Comparison of ENCODE assay signal across 1 cellular context in the genomic region with DNA sequence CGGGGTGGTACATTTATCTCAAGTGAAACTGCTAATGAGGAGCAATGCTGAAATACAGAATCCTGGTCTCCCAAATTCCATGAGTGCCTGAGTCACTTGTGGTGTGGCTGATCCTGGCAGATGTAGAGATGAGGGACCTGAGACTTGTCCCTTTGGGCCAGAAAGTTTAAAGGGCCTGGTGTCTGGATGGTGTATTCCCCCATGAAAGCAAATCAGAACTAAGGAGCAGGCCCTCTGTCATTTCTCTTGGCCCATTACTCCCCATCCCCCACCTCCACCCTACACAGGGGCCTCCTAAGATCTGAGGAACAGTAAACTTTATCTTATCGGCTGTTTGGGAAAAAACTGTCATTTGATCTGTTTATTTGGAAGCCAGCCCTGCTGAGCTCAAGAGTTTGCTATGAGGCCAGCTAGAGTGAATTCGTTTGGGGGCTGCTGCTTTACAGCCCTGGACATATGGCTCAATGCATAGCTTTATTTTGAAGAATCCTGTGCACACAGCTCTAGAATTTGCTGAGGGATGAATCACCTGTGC.
A peak's percentile ranks its signal among the peaks of the same experiment; 100 is the strongest.
TF ChIP-seq lines count a peak whose summit lies in the region.

No MANE protein-coding gene starts in this region.

TF ChIP-seq in HEK293, 187 proteins besides CTCF, POLR2A, EP300 and RAD21 (continued from another document and continues in another):
- TF ChIP-seq ZFP41 (tag by site-specific recombination; IDR thresholded peaks at IDR 0.05; ENCODE audit: borderline replicate concordance) (no peak), ZNF416 (tag by site-specific recombination; IDR thresholded peaks at IDR 0.05) (no peak), HOXD13 (CRISPR knock-in tag; IDR thresholded peaks at IDR 0.05; ENCODE audit: borderline replicate concordance) (peak; percentile 16; the same call in 1 of the 2 replicates), ZNF776 (tag by site-specific recombination; IDR thresholded peaks at IDR 0.05; ENCODE audit: borderline replicate concordance) (no peak), ZNF660 (tag by site-specific recombination; IDR thresholded peaks at IDR 0.05) (no peak; the same call in 1 of the 2 replicates), ZBTB17 (tag by site-specific recombination; IDR thresholded peaks at IDR 0.05) (peak; percentile 53), SALL2 (tag by site-specific recombination; IDR thresholded peaks at IDR 0.05; ENCODE audit: borderline replicate concordance) (no peak), ZFP37 (tag by site-specific recombination; IDR thresholded peaks at IDR 0.05) (no peak), BCL11B (tag by site-specific recombination; IDR thresholded peaks at IDR 0.05; ENCODE audit: low read depth) (no peak), ZNF341 (tag by site-specific recombination; IDR thresholded peaks at IDR 0.05; ENCODE audit: low read depth) (no peak), TSHZ1 (tag by site-specific recombination; IDR thresholded peaks at IDR 0.05; ENCODE audit: borderline replicate concordance) (peak; percentile 25; the same call in 1 of the 2 replicates), SP7 (tag by site-specific recombination; IDR thresholded peaks at IDR 0.05) (peak; percentile 64), ZNF16 (tag by site-specific recombination; IDR thresholded peaks at IDR 0.05; ENCODE audit: low read depth) (no peak), ZFP69B (tag by site-specific recombination; IDR thresholded peaks at IDR 0.05) (peak; percentile 38; the same call in 1 of the 2 replicates), KLF9 (tag by site-specific recombination; IDR thresholded peaks at IDR 0.05; ENCODE audit: low read depth) (no peak), ZBTB1 (tag by site-specific recombination; IDR thresholded peaks at IDR 0.05) (no peak), ZNF114 (tag by site-specific recombination; IDR thresholded peaks at IDR 0.05) (no peak), ZNF335 (tag by site-specific recombination; conservative IDR thresholded peaks at IDR 0.05) (no peak; the same call in 1 of the 2 replicates), OVOL3 (tag by site-specific recombination; IDR thresholded peaks at IDR 0.05) (peak; percentile 67; the same call in 1 of the 2 replicates), YY2 (tag by site-specific recombination; IDR thresholded peaks at IDR 0.05) (no peak), ZNF324 (tag by site-specific recombination; IDR thresholded peaks at IDR 0.05) (no peak), ZNF311 (tag by site-specific recombination; IDR thresholded peaks at IDR 0.05; ENCODE audit: borderline replicate concordance) (no peak), ZNF473 (tag by site-specific recombination; IDR thresholded peaks at IDR 0.05) (no peak), HOXA7 (CRISPR knock-in tag; IDR thresholded peaks at IDR 0.05; ENCODE audit: borderline replicate concordance) (no peak), ZNF48 (tag by site-specific recombination; IDR thresholded peaks at IDR 0.05) (no peak), ZXDB (tag by site-specific recombination; IDR thresholded peaks at IDR 0.05) (peak; percentile 96), ZNF514 (tag by site-specific recombination; IDR thresholded peaks at IDR 0.05) (no peak), ZNF24 (tag by site-specific recombination; IDR thresholded peaks at IDR 0.05) (peak; percentile 89), GFI1B (tag by site-specific recombination; IDR thresholded peaks at IDR 0.05) (0 out of 2 replicates have a peak, but pooled peaks have one; percentile 57), ZNF624 (tag by site-specific recombination; IDR thresholded peaks at IDR 0.05) (no peak), ZNF560 (tag by site-specific recombination; IDR thresholded peaks at IDR 0.05; ENCODE audit: borderline replicate concordance) (no peak), ZNF174 (tag by site-specific recombination; IDR thresholded peaks at IDR 0.05) (no peak), ZNF610 (tag by site-specific recombination; IDR thresholded peaks at IDR 0.05; ENCODE audit: borderline replicate concordance) (peak; percentile 64; the same call in 1 of the 2 replicates), ZNF785 (tag by site-specific recombination; IDR thresholded peaks at IDR 0.05) (no peak), ZNF37A (tag by site-specific recombination; IDR thresholded peaks at IDR 0.05) (no peak), ZNF521 (tag by site-specific recombination; IDR thresholded peaks at IDR 0.05) (no peak), KLF16 (tag by site-specific recombination; IDR thresholded peaks at IDR 0.05) (no peak), ZBTB20 (tag by site-specific recombination; IDR thresholded peaks at IDR 0.05) (peak; percentile 62; the same call in 1 of the 2 replicates), KLF1 (tag by site-specific recombination; IDR thresholded peaks at IDR 0.05) (no peak), HOXC10 (CRISPR knock-in tag; IDR thresholded peaks at IDR 0.05) (no peak), ZNF501 (tag by site-specific recombination; IDR thresholded peaks at IDR 0.05) (no peak)
- TF ChIP-seq, protein P1, sequence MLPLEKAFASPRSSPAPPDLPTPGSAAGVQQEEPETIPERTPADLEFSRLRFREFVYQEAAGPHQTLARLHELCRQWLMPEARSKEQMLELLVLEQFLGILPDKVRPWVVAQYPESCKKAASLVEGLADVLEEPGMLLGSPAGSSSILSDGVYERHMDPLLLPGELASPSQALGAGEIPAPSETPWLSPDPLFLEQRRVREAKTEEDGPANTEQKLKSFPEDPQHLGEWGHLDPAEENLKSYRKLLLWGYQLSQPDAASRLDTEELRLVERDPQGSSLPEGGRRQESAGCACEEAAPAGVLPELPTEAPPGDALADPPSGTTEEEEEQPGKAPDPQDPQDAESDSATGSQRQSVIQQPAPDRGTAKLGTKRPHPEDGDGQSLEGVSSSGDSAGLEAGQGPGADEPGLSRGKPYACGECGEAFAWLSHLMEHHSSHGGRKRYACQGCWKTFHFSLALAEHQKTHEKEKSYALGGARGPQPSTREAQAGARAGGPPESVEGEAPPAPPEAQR (tag by site-specific recombination; IDR thresholded peaks at IDR 0.05): no peak
- TF ChIP-seq, protein P2, sequence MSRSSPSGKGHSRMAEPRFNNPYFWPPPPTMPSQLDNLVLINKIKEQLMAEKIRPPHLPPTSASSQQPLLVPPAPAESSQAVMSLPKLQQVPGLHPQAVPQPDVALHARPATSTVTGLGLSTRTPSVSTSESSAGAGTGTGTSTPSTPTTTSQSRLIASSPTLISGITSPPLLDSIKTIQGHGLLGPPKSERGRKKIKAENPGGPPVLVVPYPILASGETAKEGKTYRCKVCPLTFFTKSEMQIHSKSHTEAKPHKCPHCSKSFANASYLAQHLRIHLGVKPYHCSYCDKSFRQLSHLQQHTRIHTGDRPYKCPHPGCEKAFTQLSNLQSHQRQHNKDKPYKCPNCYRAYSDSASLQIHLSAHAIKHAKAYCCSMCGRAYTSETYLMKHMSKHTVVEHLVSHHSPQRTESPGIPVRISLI (tag by site-specific recombination; IDR thresholded peaks at IDR 0.05): peak; percentile 47; the same call in 1 of the 2 replicates
- TF ChIP-seq, protein P3, sequence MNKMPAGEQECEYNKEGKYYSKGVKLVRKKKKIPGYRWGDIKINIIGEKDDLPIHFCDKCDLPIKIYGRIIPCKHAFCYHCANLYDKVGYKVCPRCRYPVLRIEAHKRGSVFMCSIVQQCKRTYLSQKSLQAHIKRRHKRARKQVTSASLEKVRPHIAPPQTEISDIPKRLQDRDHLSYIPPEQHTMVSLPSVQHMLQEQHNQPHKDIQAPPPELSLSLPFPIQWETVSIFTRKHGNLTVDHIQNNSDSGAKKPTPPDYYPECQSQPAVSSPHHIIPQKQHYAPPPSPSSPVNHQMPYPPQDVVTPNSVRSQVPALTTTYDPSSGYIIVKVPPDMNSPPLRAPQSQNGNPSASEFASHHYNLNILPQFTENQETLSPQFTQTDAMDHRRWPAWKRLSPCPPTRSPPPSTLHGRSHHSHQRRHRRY (tag by site-specific recombination; IDR thresholded peaks at IDR 0.05): no peak
- TF ChIP-seq, protein P4, sequence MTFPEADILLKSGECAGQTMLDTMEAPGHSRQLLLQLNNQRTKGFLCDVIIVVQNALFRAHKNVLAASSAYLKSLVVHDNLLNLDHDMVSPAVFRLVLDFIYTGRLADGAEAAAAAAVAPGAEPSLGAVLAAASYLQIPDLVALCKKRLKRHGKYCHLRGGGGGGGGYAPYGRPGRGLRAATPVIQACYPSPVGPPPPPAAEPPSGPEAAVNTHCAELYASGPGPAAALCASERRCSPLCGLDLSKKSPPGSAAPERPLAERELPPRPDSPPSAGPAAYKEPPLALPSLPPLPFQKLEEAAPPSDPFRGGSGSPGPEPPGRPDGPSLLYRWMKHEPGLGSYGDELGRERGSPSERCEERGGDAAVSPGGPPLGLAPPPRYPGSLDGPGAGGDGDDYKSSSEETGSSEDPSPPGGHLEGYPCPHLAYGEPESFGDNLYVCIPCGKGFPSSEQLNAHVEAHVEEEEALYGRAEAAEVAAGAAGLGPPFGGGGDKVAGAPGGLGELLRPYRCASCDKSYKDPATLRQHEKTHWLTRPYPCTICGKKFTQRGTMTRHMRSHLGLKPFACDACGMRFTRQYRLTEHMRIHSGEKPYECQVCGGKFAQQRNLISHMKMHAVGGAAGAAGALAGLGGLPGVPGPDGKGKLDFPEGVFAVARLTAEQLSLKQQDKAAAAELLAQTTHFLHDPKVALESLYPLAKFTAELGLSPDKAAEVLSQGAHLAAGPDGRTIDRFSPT (tag by site-specific recombination; IDR thresholded peaks at IDR 0.05): no peak
- TF ChIP-seq, protein P5, sequence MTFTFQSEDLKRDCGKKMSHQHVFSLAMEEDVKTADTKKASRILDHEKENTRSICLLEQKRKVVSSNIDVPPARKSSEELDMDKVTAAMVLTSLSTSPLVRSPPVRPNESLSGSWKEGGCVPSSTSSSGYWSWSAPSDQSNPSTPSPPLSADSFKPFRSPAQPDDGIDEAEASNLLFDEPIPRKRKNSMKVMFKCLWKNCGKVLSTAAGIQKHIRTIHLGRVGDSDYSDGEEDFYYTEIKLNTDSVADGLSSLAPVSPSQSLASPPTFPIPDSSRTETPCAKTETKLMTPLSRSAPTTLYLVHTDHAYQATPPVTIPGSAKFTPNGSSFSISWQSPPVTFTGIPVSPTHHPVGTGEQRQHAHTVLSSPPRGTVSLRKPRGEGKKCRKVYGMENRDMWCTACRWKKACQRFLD (tag by site-specific recombination; IDR thresholded peaks at IDR 0.05): no peak
- TF ChIP-seq, protein P6, sequence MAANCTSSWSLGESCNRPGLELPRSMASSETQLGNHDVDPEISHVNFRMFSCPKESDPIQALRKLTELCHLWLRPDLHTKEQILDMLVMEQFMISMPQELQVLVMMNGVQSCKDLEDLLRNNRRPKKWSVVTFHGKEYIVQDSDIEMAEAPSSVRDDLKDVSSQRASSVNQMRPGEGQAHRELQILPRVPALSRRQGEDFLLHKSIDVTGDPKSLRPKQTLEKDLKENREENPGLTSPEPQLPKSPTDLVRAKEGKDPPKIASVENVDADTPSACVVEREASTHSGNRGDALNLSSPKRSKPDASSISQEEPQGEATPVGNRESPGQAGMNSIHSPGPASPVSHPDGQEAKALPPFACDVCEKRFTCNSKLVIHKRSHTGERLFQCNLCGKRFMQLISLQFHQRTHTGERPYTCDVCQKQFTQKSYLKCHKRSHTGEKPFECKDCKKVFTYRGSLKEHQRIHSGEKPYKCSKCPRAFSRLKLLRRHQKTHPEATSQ (tag by site-specific recombination; IDR thresholded peaks at IDR 0.05): no peak
- TF ChIP-seq, protein P7, sequence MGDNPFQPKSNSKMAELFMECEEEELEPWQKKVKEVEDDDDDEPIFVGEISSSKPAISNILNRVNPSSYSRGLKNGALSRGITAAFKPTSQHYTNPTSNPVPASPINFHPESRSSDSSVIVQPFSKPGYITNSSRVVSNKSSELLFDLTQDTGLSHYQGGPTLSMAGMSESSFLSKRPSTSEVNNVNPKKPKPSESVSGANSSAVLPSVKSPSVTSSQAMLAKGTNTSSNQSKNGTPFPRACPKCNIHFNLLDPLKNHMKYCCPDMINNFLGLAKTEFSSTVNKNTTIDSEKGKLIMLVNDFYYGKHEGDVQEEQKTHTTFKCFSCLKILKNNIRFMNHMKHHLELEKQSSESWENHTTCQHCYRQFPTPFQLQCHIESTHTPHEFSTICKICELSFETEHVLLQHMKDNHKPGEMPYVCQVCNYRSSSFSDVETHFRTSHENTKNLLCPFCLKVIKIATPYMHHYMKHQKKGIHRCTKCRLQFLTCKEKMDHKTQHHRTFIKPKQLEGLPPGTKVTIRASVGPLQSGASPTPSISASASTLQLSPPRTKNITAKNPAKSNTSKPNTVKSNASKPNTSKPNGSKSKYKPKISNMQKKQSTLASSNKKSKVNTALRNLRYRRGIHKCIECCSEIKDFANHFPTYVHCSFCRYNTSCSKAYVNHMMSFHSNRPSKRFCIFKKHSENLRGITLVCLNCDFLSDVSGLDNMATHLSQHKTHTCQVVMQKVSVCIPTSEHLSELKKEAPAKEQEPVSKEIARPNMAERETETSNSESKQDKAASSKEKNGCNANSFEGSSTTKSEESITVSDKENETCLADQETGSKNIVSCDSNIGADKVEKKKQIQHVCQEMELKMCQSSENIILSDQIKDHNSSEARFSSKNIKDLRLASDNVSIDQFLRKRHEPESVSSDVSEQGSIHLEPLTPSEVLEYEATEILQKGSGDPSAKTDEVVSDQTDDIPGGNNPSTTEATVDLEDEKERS (tag by site-specific recombination; IDR thresholded peaks at IDR 0.05): no peak
